25 cellular contexts compared by ENCODE assay signal in the genomic region with DNA sequence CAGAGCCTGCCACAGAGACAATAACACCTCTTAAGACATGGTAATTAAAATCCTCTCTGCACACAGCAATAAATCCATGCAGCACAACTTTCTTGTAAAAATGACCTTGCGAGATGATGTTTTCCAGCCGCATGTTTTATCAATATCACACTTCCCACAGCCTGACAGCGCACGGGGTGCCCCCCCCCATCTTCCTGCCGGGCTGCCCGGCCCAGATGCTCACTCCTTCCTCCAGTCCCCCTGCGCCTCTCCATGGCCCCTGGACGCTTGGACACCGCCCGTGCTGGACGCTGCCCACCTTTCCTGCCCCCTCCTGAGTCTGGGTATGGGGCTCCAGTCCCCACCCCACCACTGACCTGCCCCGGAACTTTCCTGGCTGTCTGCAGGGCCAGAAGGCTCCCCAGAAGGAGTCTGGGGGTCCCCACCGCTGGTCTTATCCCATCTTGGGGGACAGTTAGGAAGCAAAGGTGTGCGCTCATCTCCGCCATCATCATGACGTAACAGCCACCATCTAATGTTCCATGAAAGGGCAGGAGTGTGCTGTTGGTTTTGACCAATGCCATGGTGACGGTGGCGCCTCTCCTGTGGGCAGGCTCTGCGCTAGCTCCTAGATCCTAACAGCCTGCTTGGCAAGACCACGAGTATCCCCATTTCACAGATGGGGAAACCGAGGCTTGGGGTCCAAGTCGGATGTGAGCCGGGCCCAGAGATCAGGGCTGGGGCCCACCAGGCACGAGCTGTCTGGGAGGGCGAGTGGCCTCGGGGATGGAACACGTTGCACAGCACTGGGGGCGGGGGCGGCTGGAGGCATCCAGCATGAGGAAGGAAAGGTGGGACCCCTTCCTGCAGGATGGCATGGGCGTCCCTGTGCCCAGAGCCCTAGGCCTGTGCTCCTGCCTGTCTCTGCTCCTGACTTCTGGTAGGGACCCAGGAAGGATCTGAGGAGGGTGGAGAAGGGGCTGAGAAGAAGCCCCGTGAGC.
A peak's percentile ranks its signal among the peaks of the same experiment; 100 is the strongest.
DNase-seq lines count a peak whose midpoint lies in the region; ATAC-seq and TF ChIP-seq lines count a peak whose summit lies in the region.
"Had no signal": no experiment of that assay in that cellular context is flagged by ENCODE, and none has a peak within 500 bp of the region (broad histone marks: within the 10 kb centered on the region; RNA-seq: fewer than 3 reads in every experiment).

No MANE protein-coding gene starts in this region.

- H3K4me3 ChIP-seq in RWPE2 (ENCODE audit: severe bottlenecking) = no peak overlapping the region
- no peak overlapping the region for H3K4me3 ChIP-seq in endodermal cell (ENCODE audit: low read length)
- H3K4me3 ChIP-seq in right lobe of liver = no peak overlapping the region
- no peak overlapping the region for H3K4me3 ChIP-seq in smooth muscle cell
- H3K4me3 ChIP-seq: vagina had no signal

- H3K9me3 ChIP-seq in RWPE2 (ENCODE audit: severe bottlenecking) = no peaks in the 10 kb centered on the region
- no peaks in the 10 kb centered on the region for H3K9me3 ChIP-seq in endodermal cell (ENCODE audit: control insufficient read depth, low read length)
- H3K9me3 ChIP-seq in right lobe of liver = no peaks in the 10 kb centered on the region
- no peaks in the 10 kb centered on the region for H3K9me3 ChIP-seq in smooth muscle cell (replicated peaks; ENCODE audit: low read depth)
- H3K9me3 ChIP-seq: vagina had no signal

- intact Hi-C loops in right lobe of liver (cut with DNase I) = no loop called here

- no peak for ATAC-seq in RWPE2 (ENCODE audit: low read depth)
- peak; percentile 30 to 57 (median 38) for ATAC-seq in right lobe of liver
- ATAC-seq: activated naive CD4-positive, alpha-beta T cell treated with anti-CD3 and anti-CD28 coated beads, Interleukin-2, amount 50 U/mL, for 72 hours; CD8-positive, alpha-beta T cell; SK-N-SH treated with all-trans-retinoic acid at 6 μM for 48 hours had no signal

- no peaks in the 10 kb centered on the region for H3K9me3 Mint-ChIP-seq in endodermal cell
- H3K9me3 Mint-ChIP-seq: activated B cell treated with CpG ODN at 0.5 μM for 24 hours; activated CD4-positive, alpha-beta memory T cell treated with anti-CD3 and anti-CD28 coated beads for 36 hours; activated naive CD4-positive, alpha-beta T cell treated with anti-CD3 and anti-CD28 coated beads, Interleukin-2, amount 50 U/mL, for 72 hours; CD8-positive, alpha-beta T cell; memory B cell had no signal

- H3K9ac ChIP-seq in endodermal cell (ENCODE audit: extremely low read depth, low read length, poor library complexity, severe bottlenecking) (no peak overlapping the region), smooth muscle cell (ENCODE audit: low read depth) (no peak overlapping the region)

- no peak for TF ChIP-seq POLR2A in right lobe of liver (IDR thresholded peaks at IDR 0.05)

- H3K27ac ChIP-seq in RWPE2 (ENCODE audit: poor library complexity, severe bottlenecking) = no peak overlapping the region
- no peak overlapping the region for H3K27ac ChIP-seq in endodermal cell (ENCODE audit: low read depth, low read length)
- no peak overlapping the region for H3K27ac ChIP-seq in right lobe of liver
- no peak overlapping the region for H3K27ac ChIP-seq in smooth muscle cell (ENCODE audit: low read depth)
- H3K27ac ChIP-seq: vagina had no signal

- H3K27me3 ChIP-seq in RWPE2 (ENCODE audit: insufficient read depth, poor library complexity, severe bottlenecking) (peaks cover 68% of the 10 kb centered on the region), endodermal cell (ENCODE audit: control insufficient read depth, insufficient read depth, low read length, poor library complexity, severe bottlenecking) (no peaks in the 10 kb centered on the region), right lobe of liver (no peaks in the 10 kb centered on the region), smooth muscle cell (ENCODE audit: low read depth) (no peaks in the 10 kb centered on the region)
- H3K27me3 ChIP-seq: vagina had no signal

- 90 to 98% methylated on average over 18 to 31 of the region's 31 CpGs for WGBS in endodermal cell (ENCODE audit: insufficient coverage in 1 of 2, insufficient read length in 1 of 2), 2 experiments
- 31% methylated on average over 11 of the region's 31 CpGs for WGBS in right lobe of liver (ENCODE audit: insufficient coverage, low coverage, low lambda C conversion rate, missing lambda C conversion rate)
- 77% methylated on average over 31 of the region's 31 CpGs for WGBS in smooth muscle cell (ENCODE audit: low lambda C conversion rate)

- H3K36me3 ChIP-seq in RWPE2 (ENCODE audit: low read depth) (no peaks in the 10 kb centered on the region), endodermal cell (ENCODE audit: control insufficient read depth, insufficient read depth, low read length) (no peaks in the 10 kb centered on the region), right lobe of liver (no peaks in the 10 kb centered on the region), smooth muscle cell (ENCODE audit: low read depth) (no peaks in the 10 kb centered on the region)
- H3K36me3 ChIP-seq: vagina had no signal

- H3K4me1 ChIP-seq in RWPE2 (ENCODE audit: insufficient read depth, poor library complexity, severe bottlenecking) (no peaks in the 10 kb centered on the region), endodermal cell (ENCODE audit: control insufficient read depth, insufficient read depth, low read length) (no peaks in the 10 kb centered on the region), right lobe of liver (no peaks in the 10 kb centered on the region), smooth muscle cell (ENCODE audit: low read depth) (no peaks in the 10 kb centered on the region)
- H3K4me1 ChIP-seq: vagina had no signal

- no peak overlapping the region for H3K4me3 Mint-ChIP-seq in endodermal cell
- H3K4me3 Mint-ChIP-seq: activated B cell treated with CpG ODN at 0.5 μM for 24 hours; activated CD4-positive, alpha-beta memory T cell treated with anti-CD3 and anti-CD28 coated beads for 36 hours; CD8-positive, alpha-beta T cell; memory B cell had no signal

- DNase-seq in RWPE2 (ENCODE audit: low spot score) (peak; percentile 67), endodermal cell (peak; percentile 35), right lobe of liver (peak; percentile 29 to 50 (median 39)), smooth muscle cell (lab: John Stamatoyannopoulos, UW; ENCODE audit: unreplicated experiment) (no peak), NCI-H345 treated with DMSO at 0.1 percent for 48 hours (lab: John Stamatoyannopoulos, UW; ENCODE audit: unreplicated experiment) (no peak), H4 (ENCODE audit: low spot score) (no peak), GOT3 (lab: John Stamatoyannopoulos, UW) (no peak)
- DNase-seq: activated B cell treated with CpG ODN at 0.5 μM for 24 hours; activated CD4-positive, alpha-beta memory T cell treated with anti-CD3 and anti-CD28 coated beads for 36 hours; activated T-cell treated with anti-CD3 and anti-CD28 coated beads for 4 hours; CD8-positive, alpha-beta T cell; cerebellar nuclear complex; erythroblast; foreskin fibroblast; hippocampal formation; MV-4-11; NCI-H1694 treated with DMSO at 0.1 percent for 48 hours; NCI-H2171 treated with DMSO at 0.1 percent for 48 hours; NCI-H69; occipital lobe; RPMI8226 had no signal

- no peaks in the 10 kb centered on the region for H3K27me3 Mint-ChIP-seq in endodermal cell (ENCODE audit: insufficient read depth)

- H2AFZ ChIP-seq in smooth muscle cell (ENCODE audit: low read depth) = no peak overlapping the region

- no peaks in the 10 kb centered on the region for H3K4me1 Mint-ChIP-seq in endodermal cell
- H3K4me1 Mint-ChIP-seq: activated B cell treated with CpG ODN at 0.5 μM for 24 hours, memory B cell had no signal

- H3K27ac Mint-ChIP-seq in endodermal cell = no peak overlapping the region
- H3K27ac Mint-ChIP-seq: activated B cell treated with CpG ODN at 0.5 μM for 24 hours; activated CD4-positive, alpha-beta memory T cell treated with anti-CD3 and anti-CD28 coated beads for 36 hours; activated naive CD4-positive, alpha-beta T cell treated with anti-CD3 and anti-CD28 coated beads, Interleukin-2, amount 50 U/mL, for 72 hours; CD8-positive, alpha-beta T cell; memory B cell had no signal

- peak overlapping the region; percentile 44 for H3K4me2 ChIP-seq in smooth muscle cell

- no peaks in the 10 kb centered on the region for H3K36me3 Mint-ChIP-seq in endodermal cell (ENCODE audit: low read depth)
- H3K36me3 Mint-ChIP-seq: activated CD4-positive, alpha-beta memory T cell treated with anti-CD3 and anti-CD28 coated beads for 36 hours; activated naive CD4-positive, alpha-beta T cell treated with anti-CD3 and anti-CD28 coated beads, Interleukin-2, amount 50 U/mL, for 72 hours; CD8-positive, alpha-beta T cell; memory B cell had no signal

- no peaks in the 10 kb centered on the region for H3F3A ChIP-seq in smooth muscle cell (ENCODE audit: low read depth)

- no peaks in the 10 kb centered on the region for H3K79me2 ChIP-seq in smooth muscle cell (ENCODE audit: low read depth)

- no peaks in the 10 kb centered on the region for H4K20me1 ChIP-seq in smooth muscle cell (ENCODE audit: low read depth)

- no peak for TF ChIP-seq CTCF in RWPE2 (IDR thresholded peaks at IDR 0.05; ENCODE audit: poor library complexity, severe bottlenecking)
- TF ChIP-seq CTCF in endodermal cell (conservative IDR thresholded peaks at IDR 0.05) = no peak
- TF ChIP-seq CTCF in right lobe of liver (IDR thresholded peaks at IDR 0.05) = no peak
- TF ChIP-seq CTCF in smooth muscle cell (IDR thresholded peaks at IDR 0.05; ENCODE audit: borderline replicate concordance, insufficient read depth, poor library complexity, severe bottlenecking) = no peak

Comparison
In these comparisons a context has a peak if more than half of its experiments do, and no peak if none do; other contexts are left out.
1. DNase-seq: peak in RWPE2 (single experiment), endodermal cell (single experiment) and right lobe of liver (3 of 3); none in smooth muscle cell (single experiment), NCI-H345 treated with DMSO at 0.1 percent for 48 hours (single experiment), H4 (single experiment) and GOT3 (single experiment).